Comparison of ENCODE assay signal across 7 cellular contexts in genomic region chr1:229557913-229558414, GRCh38. TPM values are rescaled to one million over a fixed set of nuclear protein-coding genes. Genes with fewer than 3 reads are reported as not detected.
DNase-seq lines count a peak whose midpoint lies in the region; ATAC-seq and TF ChIP-seq lines count a peak whose summit lies in the region.

No MANE protein-coding gene starts in this region.

- ATAC-seq in GM21825 (IDR thresholded peaks at IDR 0.05; ENCODE audit: unreplicated experiment), result peak; percentile 35
- peak; percentile 18 for ATAC-seq in effector memory CD8-positive, alpha-beta T cell (replicated peaks)
- ATAC-seq in stimulated activated memory B cell treated with anti-CD40 and anti-IgM and Interleukin-4, amounts not matched to agents 10 μg/mL and 1 μg/mL and 100 μg/mL, for 72 hours, result peak; percentile 49

- H3K27ac Mint-ChIP-seq in effector memory CD8-positive, alpha-beta T cell, result peak overlapping the region; percentile 71 to 87
- H3K27ac Mint-ChIP-seq in stimulated activated memory B cell treated with anti-CD40 and anti-IgM and Interleukin-4, amounts not matched to agents 10 μg/mL and 1 μg/mL and 100 μg/mL, for 72 hours, result peak overlapping the region; percentile 86

- TF ChIP-seq CTCF in GM12874 (IDR thresholded peaks at IDR 0.05; ENCODE audit: insufficient read depth, low read depth, low read length), result peak; percentile 44; the same call in 1 of the 2 replicates

- peaks cover 12% of the 10 kb centered on the region for H3K36me3 Mint-ChIP-seq in effector memory CD8-positive, alpha-beta T cell (ENCODE audit: insufficient read depth)
- H3K36me3 Mint-ChIP-seq in stimulated activated memory B cell treated with anti-CD40 and anti-IgM and Interleukin-4, amounts not matched to agents 10 μg/mL and 1 μg/mL and 100 μg/mL, for 72 hours, result no peaks in the 10 kb centered on the region

- H2AFZ ChIP-seq in mesenchymal stem cell (ENCODE audit: low read depth, low read length), result peak overlapping the region; percentile 93

- H3K4me3 ChIP-seq in mesenchymal stem cell (ENCODE audit: insufficient read depth in 1 of 2, low read depth in 1 of 2, low read length in 2 of 2), result peak overlapping the region; percentile 92 to 94

- H3K4ac ChIP-seq in mesenchymal stem cell (ENCODE audit: low read depth in 1 of 2, low read length in 2 of 2), result peak overlapping the region; percentile 77 to 94

- H3K14ac ChIP-seq in mesenchymal stem cell (ENCODE audit: low read length in 2 of 2), result peak overlapping the region; percentile 41 to 53

- H2BK12ac ChIP-seq in mesenchymal stem cell (ENCODE audit: low read length in 2 of 2), result no peak overlapping the region

- H3K27me3 ChIP-seq in mesenchymal stem cell (ENCODE audit: control insufficient read depth in 1 of 2, insufficient read depth in 1 of 2, low read length in 2 of 2), result no peaks in the 10 kb centered on the region

- WGBS in mesenchymal stem cell, result under 1% methylated on average over 38 of the region's 59 CpGs

- peaks cover 33 to 40% of the 10 kb centered on the region in 2 donors for H3K4me1 Mint-ChIP-seq in effector memory CD8-positive, alpha-beta T cell (ENCODE audit: low read depth in 2 of 2)
- H3K4me1 Mint-ChIP-seq in stimulated activated memory B cell treated with anti-CD40 and anti-IgM and Interleukin-4, amounts not matched to agents 10 μg/mL and 1 μg/mL and 100 μg/mL, for 72 hours, result peaks cover 53% of the 10 kb centered on the region

- peak; percentile 49 to 50 for DNase-seq in activated CD4-positive, alpha-beta T cell treated with anti-CD3 and anti-CD28 coated beads, Interleukin-2, amount 50 U/mL, for 48 hours
- DNase-seq in effector memory CD8-positive, alpha-beta T cell, result peak; percentile 6 to 17 (median 10)
- DNase-seq in mesenchymal stem cell, result peak; percentile 39

- H2BK5ac ChIP-seq in mesenchymal stem cell (ENCODE audit: low read depth, low read length, poor library complexity, severe bottlenecking), result peak overlapping the region; percentile 26

- peak overlapping the region in 1 of 2 experiments; percentile 57 for H3K23ac ChIP-seq in mesenchymal stem cell (ENCODE audit: low read length in 2 of 2)

- peak overlapping the region; percentile 72 for H4K91ac ChIP-seq in mesenchymal stem cell (ENCODE audit: low read length)

- peak overlapping the region; percentile 62 for H4K8ac ChIP-seq in mesenchymal stem cell (ENCODE audit: low read length)

- no peaks in the 10 kb centered on the region for H3K9me3 ChIP-seq in KOPT-K1 (ENCODE audit: insufficient read depth, low read length, poor library complexity, severe bottlenecking)
- no peaks in the 10 kb centered on the region for H3K9me3 ChIP-seq in mesenchymal stem cell (ENCODE audit: control insufficient read depth, low read length)

- H3K4me1 ChIP-seq in mesenchymal stem cell (ENCODE audit: control insufficient read depth, insufficient read depth, low read depth, low read length), result peaks cover 6% of the 10 kb centered on the region

- H3K27ac ChIP-seq in KOPT-K1 (ENCODE audit: low read depth, low read length, poor library complexity, severe bottlenecking) (peak overlapping the region; percentile 60), mesenchymal stem cell (ENCODE audit: low read length, poor library complexity, severe bottlenecking) (no peak overlapping the region)

- peak overlapping the region; percentile 71 for H2BK120ac ChIP-seq in mesenchymal stem cell (ENCODE audit: low read depth, low read length)

- H3K4me3 Mint-ChIP-seq in effector memory CD8-positive, alpha-beta T cell, result peak overlapping the region; percentile 79 to 90
- H3K4me3 Mint-ChIP-seq in stimulated activated memory B cell treated with anti-CD40 and anti-IgM and Interleukin-4, amounts not matched to agents 10 μg/mL and 1 μg/mL and 100 μg/mL, for 72 hours, result peak overlapping the region; percentile 93

- no peaks in the 10 kb centered on the region for H3K27me3 Mint-ChIP-seq in effector memory CD8-positive, alpha-beta T cell
- H3K27me3 Mint-ChIP-seq in stimulated activated memory B cell treated with anti-CD40 and anti-IgM and Interleukin-4, amounts not matched to agents 10 μg/mL and 1 μg/mL and 100 μg/mL, for 72 hours, result no peaks in the 10 kb centered on the region

- H3K36me3 ChIP-seq in KOPT-K1 (ENCODE audit: insufficient read depth, low read length), result no peaks in the 10 kb centered on the region
- peaks cover 0 to 4% of the 10 kb centered on the region in 2 experiments for H3K36me3 ChIP-seq in mesenchymal stem cell (ENCODE audit: control insufficient read depth in 1 of 2, insufficient read depth in 2 of 2, low read depth in 1 of 2, low read length in 2 of 2)

- no peak overlapping the region for H2AK5ac ChIP-seq in mesenchymal stem cell (ENCODE audit: low read length, severe bottlenecking)

- peak overlapping the region; percentile 81 for H3K9ac ChIP-seq in mesenchymal stem cell (ENCODE audit: low read length)

- H3K4me2 ChIP-seq in mesenchymal stem cell (ENCODE audit: low read length, poor library complexity, severe bottlenecking), result peak overlapping the region; percentile 98

- peaks cover 22% of the 10 kb centered on the region for H3K79me1 ChIP-seq in mesenchymal stem cell (replicated peaks; ENCODE audit: low read length, poor library complexity, severe bottlenecking)

- H3K9me3 Mint-ChIP-seq in effector memory CD8-positive, alpha-beta T cell, result no peaks in the 10 kb centered on the region
- no peaks in the 10 kb centered on the region for H3K9me3 Mint-ChIP-seq in stimulated activated memory B cell treated with anti-CD40 and anti-IgM and Interleukin-4, amounts not matched to agents 10 μg/mL and 1 μg/mL and 100 μg/mL, for 72 hours

- peak overlapping the region; percentile 92 for H2BK15ac ChIP-seq in mesenchymal stem cell (ENCODE audit: low read depth, poor library complexity, severe bottlenecking)

- peak overlapping the region in 1 of 2 experiments; percentile 69 for H3K18ac ChIP-seq in mesenchymal stem cell (ENCODE audit: low read depth in 1 of 2, low read length in 2 of 2)

RNA-seq across cellular contexts. Expression of gene ABCB10, which starts 0.5 kb away (rescaled TPM):
- polyA plus RNA-seq in mesenchymal stem cell (2013, experiment 1 of 2), result 8.3 TPM
- 9.0 TPM for polyA plus RNA-seq in mesenchymal stem cell (2013, experiment 2 of 2)

RNA-seq across cellular contexts. Expression of gene NUP133, which starts 49.8 kb away (rescaled TPM):
- polyA plus RNA-seq in mesenchymal stem cell (2013, experiment 1 of 2), result 11.6 TPM
- 11.8 TPM for polyA plus RNA-seq in mesenchymal stem cell (2013, experiment 2 of 2)
